22 cellular contexts compared by ENCODE assay signal in genomic region chr6:6900566-6901204, GRCh38.
A peak's percentile ranks its signal among the peaks of the same experiment; 100 is the strongest.
DNase-seq lines count a peak whose midpoint lies in the region; ATAC-seq and TF ChIP-seq lines count a peak whose summit lies in the region.
"Had no signal": no experiment of that assay in that cellular context is flagged by ENCODE, and none has a peak within 500 bp of the region (broad histone marks: within the 10 kb centered on the region; RNA-seq: fewer than 3 reads in every experiment).

No MANE protein-coding gene starts in this region.

- H3K4me2 ChIP-seq in trophoblast cell (ENCODE audit: low read length), result no peak overlapping the region
- H3K4me2 ChIP-seq: hepatocyte, KMS-11 had no signal

- H3K79me2 ChIP-seq in trophoblast cell (ENCODE audit: control insufficient read depth, insufficient read depth, low read length, poor library complexity), result no peaks in the 10 kb centered on the region
- H3K79me2 ChIP-seq: hepatocyte had no signal

- H3K36me3 ChIP-seq in trophoblast cell (ENCODE audit: control insufficient read depth in 1 of 2, insufficient read depth in 2 of 2, low read length in 2 of 2), result no peaks in the 10 kb centered on the region
- H3K36me3 ChIP-seq in Caco-2 (ENCODE audit: control insufficient read depth, insufficient read depth, low read length), result no peaks in the 10 kb centered on the region
- H3K36me3 ChIP-seq: brain microvascular endothelial cell, colonic mucosa, lower lobe of right lung, WERI-Rb-1 had no signal

- no peak overlapping the region for H3K4ac ChIP-seq in trophoblast cell (ENCODE audit: low read depth, low read length)

- peaks cover 37% of the 10 kb centered on the region for H3K4me1 Mint-ChIP-seq in dendritic cell treated with granulocyte-macrophage colony-stimulating factor and Interleukin-4, amounts not matched to agents 40 ng/mL and 50 ng/mL, for 4 days (ENCODE audit: low read depth)
- peaks cover 24% of the 10 kb centered on the region for H3K4me1 Mint-ChIP-seq in Caco-2 (ENCODE audit: low read depth, unreplicated experiment)
- H3K4me1 Mint-ChIP-seq: T-cell had no signal

- H3K27me3 ChIP-seq in trophoblast cell (ENCODE audit: insufficient read depth, low read length) (no peaks in the 10 kb centered on the region), Caco-2 (replicated peaks; ENCODE audit: control insufficient read depth, insufficient read depth, low read length) (no peaks in the 10 kb centered on the region)
- H3K27me3 ChIP-seq: brain microvascular endothelial cell, colonic mucosa, hepatocyte had no signal

- peak overlapping the region; percentile 17 for H3K4me3 Mint-ChIP-seq in dendritic cell treated with granulocyte-macrophage colony-stimulating factor and Interleukin-4, amounts not matched to agents 40 ng/mL and 50 ng/mL, for 4 days
- no peak overlapping the region for H3K4me3 Mint-ChIP-seq in Caco-2 (ENCODE audit: unreplicated experiment)
- H3K4me3 Mint-ChIP-seq: CD4-positive, CD25-positive, alpha-beta regulatory T cell; T-cell had no signal

- no CpG with 5 or more reads among the region's 15 CpGs for WGBS in trophoblast cell (ENCODE audit: extremely low coverage, insufficient coverage, insufficient read length)

- H3K4me3 ChIP-seq in trophoblast cell (ENCODE audit: low read depth, low read length) (no peak overlapping the region), Caco-2 (ENCODE audit: low read depth, low read length) (no peak overlapping the region)
- H3K4me3 ChIP-seq: colonic mucosa, hepatocyte, lower lobe of right lung had no signal

- no peak overlapping the region for H4K91ac ChIP-seq in trophoblast cell (ENCODE audit: low read depth, low read length)

- peaks cover 1% of the 10 kb centered on the region for H3K79me1 ChIP-seq in trophoblast cell (ENCODE audit: low read length)

- H2AK5ac ChIP-seq in trophoblast cell (ENCODE audit: low read length), result no peak overlapping the region

- H3K9me3 Mint-ChIP-seq in dendritic cell treated with granulocyte-macrophage colony-stimulating factor and Interleukin-4, amounts not matched to agents 40 ng/mL and 50 ng/mL, for 4 days, result no peaks in the 10 kb centered on the region
- no peaks in the 10 kb centered on the region for H3K9me3 Mint-ChIP-seq in Caco-2 (ENCODE audit: unreplicated experiment)
- H3K9me3 Mint-ChIP-seq: CD4-positive, CD25-positive, alpha-beta regulatory T cell; T-cell had no signal

- no peaks in the 10 kb centered on the region for H3K9me3 ChIP-seq in trophoblast cell (ENCODE audit: insufficient read depth, low read depth, low read length)
- H3K9me3 ChIP-seq in Caco-2, result no peaks in the 10 kb centered on the region; the same call in 1 of the 2 replicates
- H3K9me3 ChIP-seq: colonic mucosa, lower lobe of right lung had no signal

- H3K27me3 Mint-ChIP-seq in dendritic cell treated with granulocyte-macrophage colony-stimulating factor and Interleukin-4, amounts not matched to agents 40 ng/mL and 50 ng/mL, for 4 days, result no peaks in the 10 kb centered on the region
- no peaks in the 10 kb centered on the region for H3K27me3 Mint-ChIP-seq in Caco-2 (ENCODE audit: insufficient read depth, unreplicated experiment)

- H3K4me1 ChIP-seq in trophoblast cell (ENCODE audit: control insufficient read depth in 1 of 2, insufficient read depth in 2 of 2, low read length in 2 of 2) (no peaks in the 10 kb centered on the region), Caco-2 (peaks cover 23% of the 10 kb centered on the region)
- H3K4me1 ChIP-seq: colonic mucosa, lower lobe of right lung had no signal

- no peak for ATAC-seq in HG02885 (IDR thresholded peaks at IDR 0.05; ENCODE audit: poor library complexity, unreplicated experiment)
- ATAC-seq: lower lobe of right lung, T-cell had no signal

- H3K27ac ChIP-seq in trophoblast cell (ENCODE audit: low read depth, low read length), result no peak overlapping the region
- H3K27ac ChIP-seq: brain microvascular endothelial cell, colonic mucosa, hepatocyte, KMS-11, lower lobe of right lung, WERI-Rb-1 had no signal

- H3K18ac ChIP-seq in trophoblast cell (ENCODE audit: low read length), result no peak overlapping the region

- CTCF ChIA-PET in Caco-2 (lab: Charles Lee), result no interaction called here

- H2AFZ ChIP-seq in trophoblast cell (ENCODE audit: insufficient read depth, low read length, poor library complexity), result peak overlapping the region; percentile 27
- H2AFZ ChIP-seq: hepatocyte had no signal

- BruUV-seq in Caco-2 (replicated peaks; lab: Mats Ljungman, UMichigan), result no TSS peak

- peak overlapping the region; percentile 81 for H3K27ac Mint-ChIP-seq in dendritic cell treated with granulocyte-macrophage colony-stimulating factor and Interleukin-4, amounts not matched to agents 40 ng/mL and 50 ng/mL, for 4 days
- no peak overlapping the region for H3K27ac Mint-ChIP-seq in Caco-2 (ENCODE audit: unreplicated experiment)
- H3K27ac Mint-ChIP-seq: CD4-positive, CD25-positive, alpha-beta regulatory T cell; T-cell had no signal

- DNase-seq in GDM1 (lab: John Stamatoyannopoulos, UW) (peak; percentile 24), NCI-H2171 (lab: John Stamatoyannopoulos, UW) (peak; percentile 61), trophoblast cell (no peak), C1 segment of cervical spinal cord (lab: John Stamatoyannopoulos, UW) (no peak), Caco-2 (no peak), AG20443 (ENCODE audit: low spot score) (no peak)
- DNase-seq: ACHN; activated CD4-positive, alpha-beta T cell treated with anti-CD3 and anti-CD28 coated beads, Interleukin-2, amount 50 U/mL, for 1 hour; activated CD8-positive, alpha-beta memory T cell treated with anti-CD3 and anti-CD28 coated beads, Interleukin-2, amount 50 U/mL, for 48 hours; brain microvascular endothelial cell; CD4-positive, CD25-positive, alpha-beta regulatory T cell; colonic mucosa; foreskin fibroblast; lower lobe of right lung; SHP77; stimulated activated CD4-positive, alpha-beta T cell treated with anti-CD3 and anti-CD28 coated beads, Interleukin-15, amount 100 ng/mL, for 24 hours; T-cell; WERI-Rb-1 had no signal

- no peak for TF ChIP-seq CTCF in Caco-2 (IDR thresholded peaks at IDR 0.05; ENCODE audit: insufficient read depth in 1 of 2, low read depth in 1 of 2, low read length in 1 of 2, severe bottlenecking in 1 of 2, unreplicated experiment in 1 of 2)

- no peak overlapping the region for H4K12ac ChIP-seq in trophoblast cell (ENCODE audit: low read depth, low read length)

- no peak overlapping the region for H3K9ac ChIP-seq in trophoblast cell (ENCODE audit: low read length)
- H3K9ac ChIP-seq: KMS-11 had no signal

- intact Hi-C loops in dendritic cell treated with granulocyte-macrophage colony-stimulating factor and Interleukin-4, amounts not matched to agents 40 ng/mL and 50 ng/mL, for 4 days (cut with micrococcal nuclease), result no loop called here
- intact Hi-C loops in Caco-2 (cut with micrococcal nuclease; ENCODE audit: unreplicated experiment), result no loop called here

- no peaks in the 10 kb centered on the region for H3K36me3 Mint-ChIP-seq in dendritic cell treated with granulocyte-macrophage colony-stimulating factor and Interleukin-4, amounts not matched to agents 40 ng/mL and 50 ng/mL, for 4 days (ENCODE audit: low read depth)
- H3K36me3 Mint-ChIP-seq in Caco-2 (ENCODE audit: insufficient read depth, unreplicated experiment), result no peaks in the 10 kb centered on the region
- H3K36me3 Mint-ChIP-seq: CD4-positive, CD25-positive, alpha-beta regulatory T cell; T-cell had no signal

- peak overlapping the region; percentile 45 for H2BK12ac ChIP-seq in trophoblast cell (ENCODE audit: low read length)

- no peak overlapping the region for H3K23ac ChIP-seq in trophoblast cell (ENCODE audit: low read length)

- no peak overlapping the region for H4K8ac ChIP-seq in trophoblast cell (ENCODE audit: low read depth, low read length)

- H2BK120ac ChIP-seq in trophoblast cell (ENCODE audit: insufficient read depth, low read length, poor library complexity), result peak overlapping the region; percentile 32

- POLR2A ChIA-PET in Caco-2 (lab: Charles Lee), result no interaction called here

- no peak overlapping the region for H3K14ac ChIP-seq in trophoblast cell (ENCODE audit: low read length)

- H2BK5ac ChIP-seq in trophoblast cell (ENCODE audit: low read depth, low read length, poor library complexity), result peak overlapping the region; percentile 38

Comparison
In these comparisons a context has a peak if more than half of its experiments do, and no peak if none do; other contexts are left out.
1. DNase-seq: peak in GDM1 (single experiment) and NCI-H2171 (single experiment); none in trophoblast cell (0 of 2), C1 segment of cervical spinal cord (0 of 14), Caco-2 (0 of 2) and AG20443 (single experiment).